ENCODE assay signal across 11 cellular contexts in genomic region chr20:17609978-17610377, GRCh38. TPM values are rescaled to one million over a fixed set of nuclear protein-coding genes. Genes with fewer than 3 reads are reported as not detected.
DNase-seq lines count a peak whose midpoint lies in the region; ATAC-seq and TF ChIP-seq lines count a peak whose summit lies in the region.
"Had no signal": no experiment of that assay in that cellular context is flagged by ENCODE, and none has a peak within 500 bp of the region (broad histone marks: within the 10 kb centered on the region; RNA-seq: fewer than 3 reads in every experiment).

No MANE protein-coding gene starts in this region.

- CTCF ChIA-PET in naive thymus-derived CD4-positive, alpha-beta T cell (lab: Charles Lee), result interaction anchor here (0.6 to 2.1 kb wide), 3 partner anchors 39 to 377 kb away, joined by 3 to 11 read pairs (median 8); partner anchors contain the start of genes DSTN and RRBP1

- 75% methylated on average over 7 of the region's 7 CpGs for WGBS in right cardiac atrium
- WGBS in upper lobe of left lung, 2 donors, result 53 to 68% methylated on average over 3 to 7 of the region's 7 CpGs

- DNase-seq in left ventricle myocardium inferior (no peak), right cardiac atrium (no peak), upper lobe of left lung (no peak), retina (no peak), NCI-H446 treated with DMSO at 0.1 percent for 48 hours (lab: John Stamatoyannopoulos, UW) (no peak)
- DNase-seq in naive thymus-derived CD4-positive, alpha-beta T cell, result peak in 1 of 9 donors; percentile 19
- DNase-seq: NCI-H1417, NCI-H526 had no signal

- H3K27me3 ChIP-seq in left ventricle myocardium inferior (ENCODE audit: low read depth) (no peaks in the 10 kb centered on the region), right cardiac atrium (ENCODE audit: control insufficient read depth, insufficient read depth) (no peaks in the 10 kb centered on the region), upper lobe of left lung (no peaks in the 10 kb centered on the region)
- H3K27me3 ChIP-seq in naive thymus-derived CD4-positive, alpha-beta T cell (ENCODE audit: control insufficient read depth in 2 of 2, insufficient read depth in 2 of 2, low read length in 2 of 2), result no peaks in the 10 kb centered on the region
- H3K27me3 ChIP-seq: heart left ventricle had no signal

- H3K9me3 Mint-ChIP-seq in activated naive CD8-positive, alpha-beta T cell (ENCODE audit: low read depth), result no peaks in the 10 kb centered on the region
- no peaks in the 10 kb centered on the region for H3K9me3 Mint-ChIP-seq in naive thymus-derived CD4-positive, alpha-beta T cell

- TF ChIP-seq CTCF in left ventricle myocardium inferior (IDR thresholded peaks at IDR 0.05; ENCODE audit: borderline replicate concordance) (no peak), upper lobe of left lung (IDR thresholded peaks at IDR 0.05) (no peak)

- H3K4me1 Mint-ChIP-seq in activated naive CD8-positive, alpha-beta T cell (ENCODE audit: low read depth), result peaks cover 33% of the 10 kb centered on the region
- peaks cover 20 to 53% (median 40%) of the 10 kb centered on the region in 7 donors for H3K4me1 Mint-ChIP-seq in naive thymus-derived CD4-positive, alpha-beta T cell

- intact Hi-C loops in left ventricle myocardium inferior (cut with micrococcal nuclease), result loop anchor here (10.0 kb wide), 1 partner anchor 75 kb away; the partner anchor contains the start of gene BFSP1
- intact Hi-C loops in right cardiac atrium (cut with DNase I), result loop anchor here in 1 of 4 donors (5.0 kb wide), 1 partner anchor 73 kb away; no protein-coding TSS in a partner anchor
- intact Hi-C loops in naive thymus-derived CD4-positive, alpha-beta T cell (cut with micrococcal nuclease), result loop anchor here (1.0 to 5.0 kb wide), 5 partner anchors 40 to 897 kb away; partner anchors contain the start of genes DSTN (in 2 of the 2), RRBP1 (in 2 of the 2), MGME1 (in 1 of the 2) and SEC23B (in 1 of the 2)

- TF ChIP-seq POLR2A in upper lobe of left lung (IDR thresholded peaks at IDR 0.05), result no peak

- H3K36me3 ChIP-seq in left ventricle myocardium inferior (peaks cover 41% of the 10 kb centered on the region), upper lobe of left lung (peaks cover under 1 to 75% (median 7%) of the 10 kb centered on the region in 4 donors)
- peaks cover 0 to 4% (median 0%) of the 10 kb centered on the region in 3 experiments for H3K36me3 ChIP-seq in naive thymus-derived CD4-positive, alpha-beta T cell (ENCODE audit: control insufficient read depth in 2 of 3, insufficient read depth in 3 of 3, low read length in 3 of 3)

- H3K9me3 ChIP-seq in left ventricle myocardium inferior (replicated peaks), result no peaks in the 10 kb centered on the region
- no peaks in the 10 kb centered on the region for H3K9me3 ChIP-seq in right cardiac atrium (ENCODE audit: control insufficient read depth, low read length)
- H3K9me3 ChIP-seq in naive thymus-derived CD4-positive, alpha-beta T cell (ENCODE audit: control insufficient read depth in 2 of 3, low read length in 3 of 3), result no peaks in the 10 kb centered on the region
- H3K9me3 ChIP-seq in upper lobe of left lung, result no peaks in the 10 kb centered on the region
- H3K9me3 ChIP-seq: heart left ventricle had no signal

- no peak for ATAC-seq in right cardiac atrium
- ATAC-seq in naive thymus-derived CD4-positive, alpha-beta T cell, result no peak
- no peak for ATAC-seq in upper lobe of left lung (ENCODE audit: low FRiP score in 2 of 2)
- ATAC-seq in GM18520 (IDR thresholded peaks at IDR 0.05; ENCODE audit: unreplicated experiment), result no peak
- ATAC-seq: heart left ventricle had no signal

- no peak for TF ChIP-seq EP300 in upper lobe of left lung (IDR thresholded peaks at IDR 0.05)

- peaks cover 81% of the 10 kb centered on the region for H3K4me1 ChIP-seq in left ventricle myocardium inferior
- peaks cover 6% of the 10 kb centered on the region for H3K4me1 ChIP-seq in right cardiac atrium (ENCODE audit: control insufficient read depth, insufficient read depth, low read length)
- H3K4me1 ChIP-seq in naive thymus-derived CD4-positive, alpha-beta T cell (ENCODE audit: control insufficient read depth in 2 of 2, insufficient read depth in 2 of 2, low read length in 2 of 2), result peaks cover 39 to 40% of the 10 kb centered on the region in 2 donors
- peaks cover 33 to 51% (median 42%) of the 10 kb centered on the region in 4 donors for H3K4me1 ChIP-seq in upper lobe of left lung

- POLR2A ChIA-PET in naive thymus-derived CD4-positive, alpha-beta T cell (lab: Charles Lee), result interaction anchor here (0.7 to 2.3 kb wide), 6 partner anchors 8 to 358 kb away, joined by 3 to 31 read pairs (median 5); partner anchors contain the start of genes BFSP1, DSTN, MGME1 and RRBP1

- H3K27ac ChIP-seq in left ventricle myocardium inferior (replicated peaks) (peak overlapping the region; percentile 67), right cardiac atrium (ENCODE audit: low read length) (no peak overlapping the region), upper lobe of left lung (peak overlapping the region in 3 of 4 donors; percentile 35 to 74 (median 74))
- peak overlapping the region; percentile 60 for H3K27ac ChIP-seq in naive thymus-derived CD4-positive, alpha-beta T cell (ENCODE audit: low read depth, low read length)

- peak overlapping the region; percentile 87 for H3K27ac Mint-ChIP-seq in activated naive CD8-positive, alpha-beta T cell
- peak overlapping the region; percentile 84 to 98 (median 94) for H3K27ac Mint-ChIP-seq in naive thymus-derived CD4-positive, alpha-beta T cell

- no peak overlapping the region for H3K4me3 ChIP-seq in left ventricle myocardium inferior
- H3K4me3 ChIP-seq in right cardiac atrium (ENCODE audit: low read length), result no peak overlapping the region
- H3K4me3 ChIP-seq in naive thymus-derived CD4-positive, alpha-beta T cell (ENCODE audit: low read length), result no peak overlapping the region
- no peak overlapping the region for H3K4me3 ChIP-seq in upper lobe of left lung

- H3K36me3 Mint-ChIP-seq in activated naive CD8-positive, alpha-beta T cell, result peaks cover 9% of the 10 kb centered on the region
- H3K36me3 Mint-ChIP-seq in naive thymus-derived CD4-positive, alpha-beta T cell, result peaks cover 6 to 23% (median 6%) of the 10 kb centered on the region in 5 donors

- no peaks in the 10 kb centered on the region for H3K27me3 Mint-ChIP-seq in activated naive CD8-positive, alpha-beta T cell
- no peaks in the 10 kb centered on the region for H3K27me3 Mint-ChIP-seq in naive thymus-derived CD4-positive, alpha-beta T cell

- H3K4me3 Mint-ChIP-seq in activated naive CD8-positive, alpha-beta T cell, result peak overlapping the region; percentile 46
- peak overlapping the region; percentile 49 to 76 (median 70) for H3K4me3 Mint-ChIP-seq in naive thymus-derived CD4-positive, alpha-beta T cell

RNA-seq across cellular contexts. Expression of gene DSTN, which starts 40.1 kb away (rescaled TPM):
- total RNA-seq in left ventricle myocardium inferior (635 TPM), right cardiac atrium (100 to 1,000 TPM; 720 to 770 (median 741) TPM), upper lobe of left lung (100 to 1,000 TPM; 235 to 735 (median 513) TPM)
- polyA plus RNA-seq in right cardiac atrium, result 929 TPM
- total RNA-seq in naive thymus-derived CD4-positive, alpha-beta T cell, result 10 to 100 TPM; 28.7 to 63.6 (median 33.9) TPM
- 100 to 1,000 TPM in 1 of 2 donors, 10 to 100 TPM in 1; 80.7 to 113 TPM for polyA plus RNA-seq in naive thymus-derived CD4-positive, alpha-beta T cell
